In the genomic region with DNA sequence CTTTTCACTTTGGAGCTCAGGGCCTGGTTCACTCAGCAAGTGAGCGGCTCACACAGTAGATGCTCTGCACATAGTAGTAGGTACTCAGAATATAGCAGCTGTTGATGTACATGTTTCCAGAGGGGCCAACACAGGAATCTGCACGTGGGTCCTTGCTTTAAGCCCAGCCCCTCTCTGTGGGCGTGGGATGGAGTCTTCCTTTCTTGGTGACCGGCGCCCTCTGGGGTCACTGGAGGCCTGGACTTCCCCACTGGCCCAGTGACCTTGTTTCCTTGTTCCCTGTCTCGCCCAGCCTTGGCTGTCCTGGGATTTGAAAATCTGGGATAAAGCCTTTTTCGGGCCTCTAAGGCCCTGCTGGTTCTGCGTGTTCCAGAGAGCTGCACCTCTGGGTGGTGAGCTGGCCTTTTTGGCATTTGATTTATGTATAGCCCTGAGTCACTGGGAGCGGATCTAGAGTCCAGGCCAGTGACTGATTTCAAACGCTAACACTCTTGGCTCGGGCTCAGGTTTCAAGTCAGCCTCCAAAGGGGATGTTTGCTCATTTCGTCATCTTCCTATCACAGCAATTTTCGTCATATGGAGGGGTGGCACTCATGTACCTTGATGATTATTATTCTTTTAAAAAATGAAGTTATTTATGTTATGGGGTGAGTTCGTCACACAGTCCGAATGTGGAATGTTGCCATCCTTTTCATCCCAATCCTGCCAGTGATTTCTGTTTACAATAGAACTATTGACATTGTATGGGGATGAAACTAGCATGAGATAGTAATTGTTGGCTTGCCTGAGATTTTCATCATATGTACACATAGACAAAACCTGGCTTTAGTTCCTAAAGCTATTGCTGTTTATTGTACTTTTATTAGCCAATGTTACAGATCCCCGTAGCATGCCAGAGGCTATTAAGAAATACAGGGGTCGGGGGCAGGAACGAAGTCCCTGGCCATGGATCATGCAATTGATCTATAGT, we compare ENCODE assay signal across 1 cellular context.
TF ChIP-seq lines count a peak whose summit lies in the region.

No MANE protein-coding gene starts in this region.

TF ChIP-seq in H1, 55 proteins besides CTCF, POLR2A, EP300 and RAD21 (continued from another document):
- TF ChIP-seq TAF7 (optimal IDR thresholded peaks at IDR 0.05; ENCODE audit: borderline replicate concordance, low read depth, low read length) = no peak
- TF ChIP-seq, protein P1, sequence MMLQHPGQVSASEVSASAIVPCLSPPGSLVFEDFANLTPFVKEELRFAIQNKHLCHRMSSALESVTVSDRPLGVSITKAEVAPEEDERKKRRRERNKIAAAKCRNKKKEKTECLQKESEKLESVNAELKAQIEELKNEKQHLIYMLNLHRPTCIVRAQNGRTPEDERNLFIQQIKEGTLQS (IDR thresholded peaks at IDR 0.05; ENCODE audit: insufficient read depth, low read depth, low read length) = no peak
